In genomic region chr2:10533811-10534321, GRCh38 we compare ENCODE assay signal across 17 cellular contexts.
DNase-seq lines count a peak whose midpoint lies in the region; ATAC-seq and TF ChIP-seq lines count a peak whose summit lies in the region.
"Had no signal": no experiment of that assay in that cellular context is flagged by ENCODE, and none has a peak within 500 bp of the region (broad histone marks: within the 10 kb centered on the region; RNA-seq: fewer than 3 reads in every experiment).

No MANE protein-coding gene starts in this region.

- no peak overlapping the region for H3K27ac ChIP-seq in right atrium auricular region
- peak overlapping the region; percentile 44 for H3K27ac ChIP-seq in thymus (ENCODE audit: low read depth)
- no peak overlapping the region for H3K27ac ChIP-seq in gastrocnemius medialis
- H3K27ac ChIP-seq: tibial nerve, WERI-Rb-1 had no signal

- no peaks in the 10 kb centered on the region for H3K9me3 ChIP-seq in right atrium auricular region
- no peaks in the 10 kb centered on the region for H3K9me3 ChIP-seq in thymus (ENCODE audit: control insufficient read depth)
- H3K9me3 ChIP-seq in gastrocnemius medialis = no peaks in the 10 kb centered on the region
- H3K9me3 ChIP-seq: SK-N-SH, tibial nerve had no signal

- in situ Hi-C loops in gastrocnemius medialis (cut with MboI; ENCODE audit: low sequenced_read_pairs in 4 of 4) = no loop called here

- TF ChIP-seq CTCF in right atrium auricular region (IDR thresholded peaks at IDR 0.05) (no peak), fibroblast of the aortic adventitia (IDR thresholded peaks at IDR 0.05; ENCODE audit: insufficient read depth, low read length) (no peak), gastrocnemius medialis (IDR thresholded peaks at IDR 0.05 in 4 of 5, conservative IDR thresholded peaks at IDR 0.05 in 1 of 5) (no peak)

- peak; percentile 30 for DNase-seq in Right ventricle myocardium inferior (ENCODE audit: missing footprints)
- no peak for DNase-seq in right atrium auricular region (ENCODE audit: low spot score)
- peak; percentile 85 for DNase-seq in RPMI7951 (ENCODE audit: low read depth)
- peak; percentile 34 for DNase-seq in fibroblast of the aortic adventitia (ENCODE audit: low read depth)
- DNase-seq in NCI-H1092 (lab: John Stamatoyannopoulos, UW) = no peak
- no peak for DNase-seq in gastrocnemius medialis
- DNase-seq: activated CD8-positive, alpha-beta memory T cell treated with anti-CD3 and anti-CD28 coated beads, Interleukin-2, amount 10 ng/mL, durations not matched to agents 7 days and 5 days; cortex of kidney; HFFc6; midbrain; NCI-H187; NCI-H774; SK-N-SH; WERI-Rb-1 had no signal

- ATAC-seq in Right ventricle myocardium inferior = no peak
- ATAC-seq in HG02763 (IDR thresholded peaks at IDR 0.05; ENCODE audit: unreplicated experiment) = no peak
- no peak for ATAC-seq in gastrocnemius medialis
- ATAC-seq: activated CD8-positive, alpha-beta memory T cell treated with anti-CD3 and anti-CD28 coated beads, Interleukin-2, amount 10 ng/mL, durations not matched to agents 7 days and 5 days had no signal

- no peaks in the 10 kb centered on the region for H3K36me3 ChIP-seq in right atrium auricular region
- no peaks in the 10 kb centered on the region for H3K36me3 ChIP-seq in thymus (ENCODE audit: control insufficient read depth, insufficient read depth)
- no peaks in the 10 kb centered on the region for H3K36me3 ChIP-seq in gastrocnemius medialis
- H3K36me3 ChIP-seq: tibial nerve, WERI-Rb-1 had no signal

- H3K27me3 ChIP-seq in right atrium auricular region (no peaks in the 10 kb centered on the region), thymus (ENCODE audit: control insufficient read depth, insufficient read depth) (no peaks in the 10 kb centered on the region), gastrocnemius medialis (no peaks in the 10 kb centered on the region)
- H3K27me3 ChIP-seq: tibial nerve had no signal

- no peaks in the 10 kb centered on the region for H3K4me1 ChIP-seq in right atrium auricular region
- H3K4me1 ChIP-seq in thymus (ENCODE audit: control insufficient read depth, insufficient read depth, low read length) = no peaks in the 10 kb centered on the region
- no peaks in the 10 kb centered on the region for H3K4me1 ChIP-seq in gastrocnemius medialis
- H3K4me1 ChIP-seq: tibial nerve had no signal

- intact Hi-C loops in Right ventricle myocardium inferior (cut with DNase I) = no loop called here
- intact Hi-C loops in gastrocnemius medialis (cut with DNase I; ENCODE audit: low total_unique reads) = no loop called here

- TF ChIP-seq POLR2A in gastrocnemius medialis (IDR thresholded peaks at IDR 0.05) = no peak

- H3K4me3 ChIP-seq in right atrium auricular region (no peak overlapping the region), fibroblast of the aortic adventitia (ENCODE audit: low read depth, low read length) (no peak overlapping the region), thymus (ENCODE audit: low read length) (no peak overlapping the region), gastrocnemius medialis (no peak overlapping the region)
- H3K4me3 ChIP-seq: tibial nerve had no signal

- WGBS in thymus = 89% methylated on average over 9 of the region's 9 CpGs

Comparison
In these comparisons a context has a peak if more than half of its experiments do, and no peak if none do; other contexts are left out.
1. DNase-seq: peak in Right ventricle myocardium inferior (single experiment), RPMI7951 (single experiment) and fibroblast of the aortic adventitia (single experiment); none in right atrium auricular region (single experiment), NCI-H1092 (single experiment) and gastrocnemius medialis (0 of 2).